Comparison of ENCODE assay signal across 8 cellular contexts in the genomic region with DNA sequence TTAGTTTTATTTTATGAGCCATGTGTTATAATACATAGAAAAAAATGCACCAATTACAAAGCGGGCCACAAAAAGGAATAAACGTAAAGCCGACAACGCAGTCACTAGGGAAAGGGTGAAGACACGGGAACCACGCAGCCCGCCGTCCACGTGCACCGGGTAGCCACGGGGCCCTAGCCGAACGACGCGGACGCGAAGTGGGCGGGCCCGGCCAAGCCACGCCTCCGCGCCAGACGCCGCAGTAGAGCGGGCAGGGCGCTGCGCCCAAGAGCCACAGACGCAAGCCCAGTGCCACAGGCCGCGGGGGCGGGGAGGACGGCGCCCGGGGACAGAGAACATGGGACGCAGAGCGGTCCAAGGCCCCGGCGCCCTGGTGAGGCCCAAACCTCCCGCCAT. TPM values are rescaled to one million over a fixed set of nuclear protein-coding genes. Genes with fewer than 3 reads are reported as not detected.
A peak's percentile ranks its signal among the peaks of the same experiment; 100 is the strongest.
DNase-seq lines count a peak whose midpoint lies in the region; FAIRE-seq and TF ChIP-seq lines count a peak whose summit lies in the region.

Gene DUSP28, plus strand, starts transcription at position 274 of the 396 bp plus-strand sequence. CDS start 328 bp downstream, outside the sequence.

- intact Hi-C loops in left ventricle myocardium inferior (cut with micrococcal nuclease) (no loop called here), prostate gland (cut with DNase I) (loop anchor here (2.0 to 10.0 kb wide), 2 partner anchors 27 to 105 kb away; partner anchors contain the start of gene CAPN10)

- no peaks in the 10 kb centered on the region for H3K27me3 ChIP-seq in left ventricle myocardium inferior (ENCODE audit: low read depth)
- no peaks in the 10 kb centered on the region for H3K27me3 ChIP-seq in prostate gland (replicated peaks; ENCODE audit: insufficient read depth)

- 0 to 1% (median 1%) methylated on average over 37 to 39 of the region's 39 CpGs for WGBS in adipose tissue, 3 donors
- under 1% methylated on average over 27 of the region's 39 CpGs for WGBS in prostate gland

- TF ChIP-seq POLR2A in prostate gland (IDR thresholded peaks at IDR 0.05) = peak; percentile 95

- peak; percentile 66 for DNase-seq in GM12864 (ENCODE audit: low read depth)
- DNase-seq in HFF-Myc (ENCODE audit: extremely low read depth, low read depth) = peak; percentile 54
- DNase-seq in NAMALWA (ENCODE audit: low spot score) = peak; percentile 84
- peak; percentile 79 for DNase-seq in T follicular helper cell (ENCODE audit: low read depth)
- peak; percentile 94 for DNase-seq in left ventricle myocardium inferior
- DNase-seq in prostate gland (ENCODE audit: low spot score) = peak; percentile 88
- DNase-seq in urothelium cell line (ENCODE audit: low spot score) = peak; percentile 93

- H3K4me3 ChIP-seq in GM12864 (ENCODE audit: low read depth, low read length) (peak within 1 kb of the TSS; percentile 74), HFF-Myc (replicated peaks; ENCODE audit: low read depth, low read length) (peak within 1 kb of the TSS; percentile 76), left ventricle myocardium inferior (peak within 1 kb of the TSS; percentile 86), prostate gland (peak within 1 kb of the TSS; percentile 71 to 92)

- FAIRE-seq in urothelium cell line (lab: Jason Lieb, UNC) = peak; percentile 13

- TF ChIP-seq CTCF in GM12864 (IDR thresholded peaks at IDR 0.05; ENCODE audit: low read depth, low read length, missing control alignments) (no peak), HFF-Myc (IDR thresholded peaks at IDR 0.05; ENCODE audit: low read depth, low read length, missing control alignments) (no peak), left ventricle myocardium inferior (IDR thresholded peaks at IDR 0.05; ENCODE audit: borderline replicate concordance) (no peak), prostate gland (IDR thresholded peaks at IDR 0.05) (peak in 2 of 4 experiments; percentile 9 to 11)

- H3K27ac ChIP-seq in adipose tissue (ENCODE audit: low read depth, low read length) (peak within 1 kb of the TSS; percentile 79), left ventricle myocardium inferior (replicated peaks) (peak within 1 kb of the TSS; percentile 99), prostate gland (peak within 1 kb of the TSS; percentile 98 to 100)

- H3K36me3 ChIP-seq in left ventricle myocardium inferior (peaks cover 5% of the 10 kb centered on the region), prostate gland (no peaks in the 10 kb centered on the region)

- H3K9me3 ChIP-seq in left ventricle myocardium inferior (replicated peaks) = no peaks in the 10 kb centered on the region
- no peaks in the 10 kb centered on the region for H3K9me3 ChIP-seq in prostate gland

- H3K4me1 ChIP-seq in left ventricle myocardium inferior = peaks cover 62% of the 10 kb centered on the region
- peaks cover 15% of the 10 kb centered on the region for H3K4me1 ChIP-seq in prostate gland (replicated peaks)

RNA-seq across cellular contexts. Expression of gene DUSP28, which starts in this region (rescaled TPM):
- 1 to 10 TPM; 3.2 to 4.6 (median 4.3) TPM for polyA plus RNA-seq in adipose tissue
- total RNA-seq in left ventricle myocardium inferior = 19.3 TPM
- 10 to 100 TPM; 18.4 to 18.6 TPM for total RNA-seq in prostate gland

Comparison
In these comparisons a context has a peak if more than half of its experiments do, and no peak if none do; other contexts are left out.
1. Peak in every context shown above with its lines: DNase-seq, H3K4me3 ChIP-seq and H3K27ac ChIP-seq.